In genomic region chr19:45973564-45974338, GRCh38 we compare ENCODE assay signal across 8 cellular contexts. TPM values are rescaled to one million over a fixed set of nuclear protein-coding genes. Genes with fewer than 3 reads are reported as not detected.
DNase-seq lines count a peak whose midpoint lies in the region; ATAC-seq and TF ChIP-seq lines count a peak whose summit lies in the region.

NOVA2 (minus strand) TSS chr19:45973865; CDS start chr19:45973351, 514 bp downstream.

- ATAC-seq in Panc1 (peak; percentile 93), GM21390 (IDR thresholded peaks at IDR 0.05; ENCODE audit: unreplicated experiment) (no peak)

- H3K27me3 ChIP-seq in BE2C (0 out of 2 replicates have a peak, but pooled peaks cover 3% of the 10 kb centered on the region), Panc1 (ENCODE audit: control insufficient read depth, insufficient read depth, low read length) (no peaks in the 10 kb centered on the region), breast epithelium (peaks cover 3 to 54% of the 10 kb centered on the region in 2 donors)

- H3K9me3 ChIP-seq in BE2C (no peaks in the 10 kb centered on the region), Panc1 (ENCODE audit: control insufficient read depth, insufficient read depth, low read depth, low read length) (no peaks in the 10 kb centered on the region), breast epithelium (no peaks in the 10 kb centered on the region)

- in situ Hi-C loops in Panc1 (cut with HindIII; ENCODE audit: low pct_unique_long_range_greater_than_20kb, low sequenced_read_pairs): no loop called here

- POLR2A ChIA-PET in HEK293T (lab: Yijun Ruan, JAX) (interaction anchor here (0.8 to 5.5 kb wide), 4 partner anchors 10 to 71 kb away, joined by 3 to 42 read pairs (median 5); partner anchors contain the start of genes CCDC61 and MYPOP), Panc1 (lab: Charles Lee) (no interaction called here)

- H3K27ac ChIP-seq in Panc1 (ENCODE audit: low read length) (no peak within 1 kb of the TSS), breast epithelium (peak within 1 kb of the TSS in 1 of 2 donors; percentile 68)

- intact Hi-C loops in Panc1 (cut with micrococcal nuclease; ENCODE audit: unreplicated experiment) (no loop called here), breast epithelium (cut with DNase I; ENCODE audit: low total_unique reads) (no loop called here)

- no peak for TF ChIP-seq CTCF in BE2C (IDR thresholded peaks at IDR 0.05; ENCODE audit: low read depth, low read length)
- TF ChIP-seq CTCF in Panc1 (IDR thresholded peaks at IDR 0.05): no peak
- TF ChIP-seq CTCF in breast epithelium (IDR thresholded peaks at IDR 0.05): no peak

- H3K36me3 ChIP-seq in BE2C (no peaks in the 10 kb centered on the region), Panc1 (ENCODE audit: control insufficient read depth, insufficient read depth, low read length) (no peaks in the 10 kb centered on the region), breast epithelium (no peaks in the 10 kb centered on the region)

- no peak for TF ChIP-seq POLR2A in breast epithelium (IDR thresholded peaks at IDR 0.05)

- CTCF ChIA-PET in HEK293T (lab: Yijun Ruan, JAX) (no interaction called here), Panc1 (lab: Charles Lee) (no interaction called here)

- BruUV-seq in Panc1 (replicated peaks; lab: Mats Ljungman, UMichigan): no TSS peak

- DNase-seq in BE2C (peak; percentile 97), HEK293T (ENCODE audit: extremely low spot score) (peak; percentile 99), Panc1 (ENCODE audit: low read depth, low spot score) (no peak), breast epithelium (ENCODE audit: low spot score in 2 of 2) (peak in 1 of 2 donors; percentile 29), iPS-NIHi11 (ENCODE audit: low spot score) (peak; percentile 100), GOT3 (lab: John Stamatoyannopoulos, UW) (no peak)
- peak; percentile 34 for DNase-seq in stimulated activated CD4-positive, alpha-beta T cell treated with anti-CD3 and anti-CD28 coated beads, Interleukin-12 subunit alpha, Interleukin-12 subunit beta, amount 100 ng/mL, for 4 hours

- H3K4me3 ChIP-seq in BE2C (ENCODE audit: low read depth, low read length) (peak within 1 kb of the TSS; percentile 60), Panc1 (ENCODE audit: low read depth in 2 of 2, low read length in 2 of 2) (peak within 1 kb of the TSS; percentile 36 to 39), breast epithelium (peak within 1 kb of the TSS; percentile 42 to 65 (median 42))

- H3K4me1 ChIP-seq in BE2C (peaks cover 4% of the 10 kb centered on the region), Panc1 (ENCODE audit: control insufficient read depth, insufficient read depth, low read length) (0 out of 2 replicates have a peak, but pooled peaks cover 5% of the 10 kb centered on the region), breast epithelium (no peaks in the 10 kb centered on the region)

TF ChIP-seq in HEK293T, 16 proteins besides CTCF, POLR2A, EP300 and RAD21:
- TF ChIP-seq FOXK2 (IDR thresholded peaks at IDR 0.05) (no peak), BHLHE40 (IDR thresholded peaks at IDR 0.05; ENCODE audit: borderline replicate concordance) (no peak), FOXA1 (IDR thresholded peaks at IDR 0.05) (no peak), ARNT (IDR thresholded peaks at IDR 0.05) (no peak), ELF4 (IDR thresholded peaks at IDR 0.05) (no peak), LEF1 (IDR thresholded peaks at IDR 0.05; ENCODE audit: borderline replicate concordance) (no peak), NFRKB (IDR thresholded peaks at IDR 0.05) (no peak), CTBP1 (IDR thresholded peaks at IDR 0.05; ENCODE audit: borderline replicate concordance) (no peak), FOXM1 (IDR thresholded peaks at IDR 0.05; ENCODE audit: borderline replicate concordance) (no peak), HDGF (IDR thresholded peaks at IDR 0.05; ENCODE audit: borderline replicate concordance) (no peak), SUZ12 (IDR thresholded peaks at IDR 0.05) (no peak), PKNOX1 (IDR thresholded peaks at IDR 0.05) (no peak), TARDBP (IDR thresholded peaks at IDR 0.05) (no peak), ZNF384 (IDR thresholded peaks at IDR 0.05) (no peak), SP1 (IDR thresholded peaks at IDR 0.05) (no peak), L3MBTL2 (conservative IDR thresholded peaks at IDR 0.05) (no peak)

RNA-seq across cellular contexts. Expression of gene NOVA2, which starts in this region (rescaled TPM):
- polyA plus RNA-seq in BE2C (2012; ENCODE audit: insufficient read depth, insufficient read length, low read depth): 14.7 TPM
- 0.44 TPM for total RNA-seq in Panc1 (2021; ENCODE audit: unreplicated experiment)
- 1.1 TPM for polyA plus RNA-seq in Panc1 (2012; ENCODE audit: insufficient read length)
- 1 to 10 TPM in 2 of 3 donors, under 1 TPM in 1; 0.59 to 3.6 (median 1.1) TPM for total RNA-seq in breast epithelium

Comparison
In these comparisons a context has a peak if more than half of its experiments do, and no peak if none do; other contexts are left out.
1. DNase-seq: peak in BE2C (single experiment), HEK293T (single experiment), iPS-NIHi11 (single experiment) and stimulated activated CD4-positive, alpha-beta T cell treated with anti-CD3 and anti-CD28 coated beads, Interleukin-12 subunit alpha, Interleukin-12 subunit beta, amount 100 ng/mL, for 4 hours (single experiment); none in Panc1 (single experiment) and GOT3 (single experiment).
2. Peak in every context shown above with its lines, with median percentiles within 50 percentile points of each other: H3K4me3 ChIP-seq.